In the genomic region with DNA sequence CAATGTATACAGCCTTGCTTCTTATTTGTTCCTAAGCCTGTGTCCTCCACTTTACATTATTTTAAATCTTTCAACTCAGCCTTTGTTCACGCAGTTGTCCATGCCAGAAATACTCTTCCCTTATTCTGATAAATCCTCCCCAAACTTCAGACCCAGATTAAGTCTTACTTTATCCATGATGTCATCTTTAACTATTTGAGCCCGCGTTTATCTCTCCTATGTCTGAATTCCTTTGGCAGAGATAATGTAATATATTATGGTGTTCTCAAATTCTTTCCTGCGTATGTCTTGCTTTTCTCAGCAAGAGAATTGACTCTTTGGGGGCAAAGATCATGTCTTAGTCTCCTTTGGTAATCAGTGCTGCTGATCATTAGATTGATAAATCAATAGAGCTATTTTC, we compare ENCODE assay signal across 16 cellular contexts.
DNase-seq lines count a peak whose midpoint lies in the region; ATAC-seq, FAIRE-seq and TF ChIP-seq lines count a peak whose summit lies in the region.
"Had no signal": no experiment of that assay in that cellular context is flagged by ENCODE, and none has a peak within 500 bp of the region (broad histone marks: within the 10 kb centered on the region; RNA-seq: fewer than 3 reads in every experiment).

No MANE protein-coding gene starts in this region.

- H3K4me1 Mint-ChIP-seq in nephron: peaks cover 51% of the 10 kb centered on the region
- no peaks in the 10 kb centered on the region for H3K4me1 Mint-ChIP-seq in activated CD4-positive, alpha-beta T cell treated with anti-CD3 and anti-CD28 coated beads, Interleukin-2, amount 10 ng/mL, durations not matched to agents 24 days and 14 days
- H3K4me1 Mint-ChIP-seq: CD8-positive, alpha-beta memory T cell had no signal

- H3K4me3 ChIP-seq in HepG2 (replicated peaks in 1 of 3; ENCODE audit: insufficient read depth in 1 of 3, low read depth in 2 of 3, low read length in 3 of 3) (no peak overlapping the region), right lobe of liver (no peak overlapping the region), choroid plexus epithelial cell (ENCODE audit: low read depth, low read length) (no peak overlapping the region)
- H3K4me3 ChIP-seq: BLaER1, K562 had no signal

- CTCF ChIA-PET in HepG2 (lab: Yijun Ruan, JAX; ENCODE audit: low intra/inter-chr PET ratio, low total read pairs): no interaction called here

- BruUV-seq in HepG2 (replicated peaks; lab: Mats Ljungman, UMichigan): no TSS peak

- no peaks in the 10 kb centered on the region for H3K27me3 Mint-ChIP-seq in nephron (ENCODE audit: low read depth)
- H3K27me3 Mint-ChIP-seq in activated CD4-positive, alpha-beta T cell treated with anti-CD3 and anti-CD28 coated beads, Interleukin-2, amount 10 ng/mL, durations not matched to agents 24 days and 14 days: no peaks in the 10 kb centered on the region

- WGBS in HepG2 (ENCODE audit: low lambda C conversion rate): 46% methylated on average over 4 of the region's 4 CpGs
- WGBS in right lobe of liver (ENCODE audit: insufficient coverage, low coverage, low lambda C conversion rate, missing lambda C conversion rate): 64% methylated on average over 4 of the region's 4 CpGs

- peak overlapping the region in 2 of 3 experiments; percentile 50 to 62 for H3K27ac Mint-ChIP-seq in nephron
- H3K27ac Mint-ChIP-seq in activated CD4-positive, alpha-beta T cell treated with anti-CD3 and anti-CD28 coated beads, Interleukin-2, amount 10 ng/mL, durations not matched to agents 24 days and 14 days: no peak overlapping the region
- H3K27ac Mint-ChIP-seq: CD8-positive, alpha-beta memory T cell had no signal

- TF ChIP-seq EP300 in HepG2 (IDR thresholded peaks at IDR 0.05; ENCODE audit: low read depth in 2 of 2, low read length in 2 of 2) (no peak), HepG2 (CRISPR knock-in tag; IDR thresholded peaks at IDR 0.05; ENCODE audit: borderline replicate concordance) (no peak)

- no peaks in the 10 kb centered on the region for H3K9me3 Mint-ChIP-seq in nephron
- H3K9me3 Mint-ChIP-seq in activated CD4-positive, alpha-beta T cell treated with anti-CD3 and anti-CD28 coated beads, Interleukin-2, amount 10 ng/mL, durations not matched to agents 24 days and 14 days: no peaks in the 10 kb centered on the region

- H3K4me3 Mint-ChIP-seq in nephron: no peak overlapping the region
- no peak overlapping the region for H3K4me3 Mint-ChIP-seq in activated CD4-positive, alpha-beta T cell treated with anti-CD3 and anti-CD28 coated beads, Interleukin-2, amount 10 ng/mL, durations not matched to agents 24 days and 14 days
- H3K4me3 Mint-ChIP-seq: CD8-positive, alpha-beta memory T cell had no signal

- no peaks in the 10 kb centered on the region for H3K9me3 ChIP-seq in HepG2 (ENCODE audit: low read length)
- no peaks in the 10 kb centered on the region for H3K9me3 ChIP-seq in right lobe of liver

- H3K36me3 Mint-ChIP-seq in nephron (ENCODE audit: low read depth): no peaks in the 10 kb centered on the region
- H3K36me3 Mint-ChIP-seq in activated CD4-positive, alpha-beta T cell treated with anti-CD3 and anti-CD28 coated beads, Interleukin-2, amount 10 ng/mL, durations not matched to agents 24 days and 14 days (ENCODE audit: low read depth): no peaks in the 10 kb centered on the region
- H3K36me3 Mint-ChIP-seq: CD8-positive, alpha-beta memory T cell had no signal

- H3K27me3 ChIP-seq in HepG2 (ENCODE audit: control insufficient read depth in 1 of 2, insufficient read depth in 2 of 2, low read length in 2 of 2) (no peaks in the 10 kb centered on the region), right lobe of liver (no peaks in the 10 kb centered on the region)

- H3K27ac ChIP-seq in HepG2 (ENCODE audit: extremely low read length, insufficient read depth, low read length) (no peak overlapping the region), right lobe of liver (no peak overlapping the region)
- H3K27ac ChIP-seq: BLaER1 had no signal

- in situ Hi-C loops in HepG2 (cut with HindIII; ENCODE audit: extremely low pct_ligation_motif_present, low pct_unique_long_range_greater_than_20kb): no loop called here

- no peak for TF ChIP-seq CTCF in HepG2 (CRISPR knock-in tag; IDR thresholded peaks at IDR 0.05)
- no peak for TF ChIP-seq CTCF in right lobe of liver (IDR thresholded peaks at IDR 0.05)
- no peak for TF ChIP-seq CTCF in choroid plexus epithelial cell (conservative IDR thresholded peaks at IDR 0.05; ENCODE audit: low read depth, low read length)
- TF ChIP-seq CTCF in nephron (IDR thresholded peaks at IDR 0.05; ENCODE audit: unreplicated experiment in 3 of 3): no peak

- H3K9ac ChIP-seq in HepG2 (ENCODE audit: insufficient read depth, low read depth, low read length): no peak overlapping the region
- H3K9ac ChIP-seq: BLaER1 had no signal

- no peak for TF ChIP-seq RAD21 in HepG2 (CRISPR knock-in tag; IDR thresholded peaks at IDR 0.05)

- POLR2A ChIA-PET in HepG2 (lab: Yijun Ruan, JAX): no interaction called here

- intact Hi-C loops in HepG2 (cut with micrococcal nuclease; ENCODE audit: unreplicated experiment): no loop called here
- intact Hi-C loops in right lobe of liver (cut with DNase I): no loop called here
- intact Hi-C loops in activated CD4-positive, alpha-beta T cell treated with anti-CD3 and anti-CD28 coated beads, Interleukin-2, amount 10 ng/mL, durations not matched to agents 24 days and 14 days (cut with micrococcal nuclease): no loop called here

- no peak overlapping the region for H3K4me2 ChIP-seq in HepG2 (ENCODE audit: low read depth, low read length)
- H3K4me2 ChIP-seq: BLaER1 had no signal

- DNase-seq in HepG2 (ENCODE audit: low spot score): no peak
- DNase-seq in right lobe of liver: no peak
- peak; percentile 34 for DNase-seq in choroid plexus epithelial cell (ENCODE audit: low read depth)
- no peak for DNase-seq in activated CD4-positive, alpha-beta T cell treated with anti-CD3 and anti-CD28 coated beads, Interleukin-2, amount 10 ng/mL, durations not matched to agents 24 days and 14 days
- no peak for DNase-seq in activated CD4-positive, CD25-positive, alpha-beta regulatory T cell treated with anti-CD3 and anti-CD28 coated beads, Interleukin-2, amount 50 U/mL, for 72 hours
- no peak for DNase-seq in NCI-H2171 (lab: John Stamatoyannopoulos, UW)
- DNase-seq: 8988T; AML-193; CD8-positive, alpha-beta memory T cell; DMS 273 treated with DMSO at 0.1 percent for 48 hours had no signal

- H3K79me2 ChIP-seq in HepG2 (ENCODE audit: insufficient read depth, low read length): no peaks in the 10 kb centered on the region

- ATAC-seq in HepG2 (no peak), right lobe of liver (no peak)
- ATAC-seq: HCT116, K562 had no signal

- no peak overlapping the region for H2AFZ ChIP-seq in HepG2 (ENCODE audit: low read length)

- H3K4me1 ChIP-seq in HepG2 (ENCODE audit: insufficient read depth, low read length) (no peaks in the 10 kb centered on the region), right lobe of liver (no peaks in the 10 kb centered on the region)
- H3K4me1 ChIP-seq: BLaER1 had no signal

- no peaks in the 10 kb centered on the region for H3K36me3 ChIP-seq in HepG2 (replicated peaks in 1 of 2; ENCODE audit: control insufficient read depth in 1 of 2, insufficient read depth in 2 of 2, low read length in 2 of 2)
- no peaks in the 10 kb centered on the region for H3K36me3 ChIP-seq in right lobe of liver
- H3K36me3 ChIP-seq: BLaER1 had no signal

- no peaks in the 10 kb centered on the region for H4K20me1 ChIP-seq in HepG2 (ENCODE audit: insufficient read depth, low read length)
- H4K20me1 ChIP-seq: BLaER1 had no signal

- no peak for FAIRE-seq in HepG2 (lab: Jason Lieb, UNC)
- FAIRE-seq: H54, HTR-8/SVneo, K562 had no signal

- TF ChIP-seq POLR2A in HepG2 (IDR thresholded peaks at IDR 0.05; ENCODE audit: insufficient read depth in 1 of 2, low read depth in 2 of 2, low read length in 2 of 2) (no peak), right lobe of liver (IDR thresholded peaks at IDR 0.05) (no peak)

TF ChIP-seq in HepG2, 621 proteins besides CTCF, POLR2A, EP300 and RAD21:
- TF ChIP-seq, protein P1, sequence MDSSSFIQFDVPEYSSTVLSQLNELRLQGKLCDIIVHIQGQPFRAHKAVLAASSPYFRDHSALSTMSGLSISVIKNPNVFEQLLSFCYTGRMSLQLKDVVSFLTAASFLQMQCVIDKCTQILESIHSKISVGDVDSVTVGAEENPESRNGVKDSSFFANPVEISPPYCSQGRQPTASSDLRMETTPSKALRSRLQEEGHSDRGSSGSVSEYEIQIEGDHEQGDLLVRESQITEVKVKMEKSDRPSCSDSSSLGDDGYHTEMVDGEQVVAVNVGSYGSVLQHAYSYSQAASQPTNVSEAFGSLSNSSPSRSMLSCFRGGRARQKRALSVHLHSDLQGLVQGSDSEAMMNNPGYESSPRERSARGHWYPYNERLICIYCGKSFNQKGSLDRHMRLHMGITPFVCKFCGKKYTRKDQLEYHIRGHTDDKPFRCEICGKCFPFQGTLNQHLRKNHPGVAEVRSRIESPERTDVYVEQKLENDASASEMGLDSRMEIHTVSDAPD (CRISPR knock-in tag; IDR thresholded peaks at IDR 0.05): no peak
- TF ChIP-seq ATF7 (IDR thresholded peaks at IDR 0.05) (peak; percentile 89), ATF7 (CRISPR knock-in tag; IDR thresholded peaks at IDR 0.05) (no peak), CREB1 (IDR thresholded peaks at IDR 0.05) (0 out of 2 replicates have a peak, but pooled peaks have one; percentile 42), CREB1 (CRISPR knock-in tag; IDR thresholded peaks at IDR 0.05) (no peak)
